In genomic region chr6:160412993-160413392, GRCh38 we compare ENCODE assay signal across 27 cellular contexts.
"Had no signal": no experiment of that assay in that cellular context is flagged by ENCODE, and none has a peak within 500 bp of the region (broad histone marks: within the 10 kb centered on the region; RNA-seq: fewer than 3 reads in every experiment).

No MANE protein-coding gene starts in this region.

- H3K27me3 ChIP-seq: neural progenitor cell, ovary, right lobe of liver, sigmoid colon, spleen, stomach, thyroid gland, tibial nerve, upper lobe of left lung, vagina had no signal

- DNase-seq: naive thymus-derived CD4-positive, alpha-beta T cell; natural killer cell; occipital lobe; ovary; posterior cingulate gyrus; right cardiac atrium; right lobe of liver; sigmoid colon; spleen; stimulated activated CD4-positive, alpha-beta T cell treated with anti-CD3 and anti-CD28 coated beads, Interleukin-12 subunit alpha, Interleukin-12 subunit beta, amount 100 ng/mL, for 4 hours; stimulated activated CD4-positive, alpha-beta T cell treated with anti-CD3 and anti-CD28 coated beads, Interleukin-1b, Interleukin-23, amount 100 ng/mL, for 48 hours; stimulated activated CD4-positive, alpha-beta T cell treated with anti-CD3 and anti-CD28 coated beads, Interleukin-4, amount 100 ng/mL, for 1 hour; stimulated activated CD4-positive, alpha-beta T cell treated with anti-CD3 and anti-CD28 coated beads, Interleukin-4, amount 100 ng/mL, for 4 hours; stimulated activated CD8-positive, alpha-beta memory T cell treated with anti-CD3 and anti-CD28 coated beads, Interleukin-4, amount 100 ng/mL, for 48 hours; stimulated activated naive CD4-positive, alpha-beta T cell; stimulated activated naive CD8-positive, alpha-beta T cell treated with anti-CD3 and anti-CD28 coated beads, Interleukin-15, Interleukin-2, amounts not matched to agents 100 U/mL and 50 U/mL, for 24 hours; stomach; thyroid gland; trophoblast cell; upper lobe of left lung had no signal

- H3K9me3 ChIP-seq: ovary, right lobe of liver, sigmoid colon, spleen, stomach, thoracic aorta, thyroid gland, tibial nerve, upper lobe of left lung, vagina had no signal

- H3K4me2 ChIP-seq: neural progenitor cell, smooth muscle cell had no signal

- H2AFZ ChIP-seq: neural progenitor cell, parathyroid adenoma had no signal

- H3K4me3 ChIP-seq: neural progenitor cell, ovary, right lobe of liver, sigmoid colon, skin epidermis, smooth muscle cell, spleen, stomach, thoracic aorta, thyroid gland, tibial nerve, upper lobe of left lung, vagina had no signal

- H3K79me2 ChIP-seq: parathyroid adenoma had no signal

- H3K9ac ChIP-seq: neural progenitor cell, parathyroid adenoma had no signal

- H3K36me3 ChIP-seq: neural progenitor cell, ovary, spleen, thyroid gland, tibial nerve, upper lobe of left lung had no signal

- H3K27ac ChIP-seq: neural progenitor cell, ovary, parathyroid adenoma, right lobe of liver, sigmoid colon, skin epidermis, spleen, stomach, thoracic aorta, thyroid gland, tibial nerve, upper lobe of left lung, vagina had no signal

- H3K4me1 ChIP-seq: neural progenitor cell, parathyroid adenoma, sigmoid colon, spleen, stomach, thyroid gland, tibial nerve, upper lobe of left lung, vagina had no signal
